Comparison of ENCODE assay signal across 12 cellular contexts in the genomic region with DNA sequence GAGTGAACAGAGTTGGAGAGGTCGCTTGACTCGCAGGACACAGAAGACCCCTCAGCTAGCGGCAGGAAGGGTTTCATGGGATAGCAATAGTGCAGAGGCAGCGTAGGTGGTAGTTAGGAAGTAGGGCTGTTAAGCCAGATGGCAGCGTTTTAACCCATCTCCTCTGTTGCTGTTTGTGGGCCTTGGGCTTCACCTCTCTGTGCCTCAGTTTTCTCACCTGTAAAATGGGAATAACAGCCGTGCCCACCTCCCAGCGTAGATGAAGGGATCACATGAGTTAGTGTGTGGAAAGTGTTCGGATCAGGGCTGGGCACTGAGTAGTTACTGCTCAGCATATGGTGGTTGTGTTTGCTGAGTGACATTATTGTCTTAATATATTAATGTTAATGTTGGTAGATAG. TPM values are rescaled to one million over a fixed set of nuclear protein-coding genes. Genes with fewer than 3 reads are reported as not detected.
DNase-seq lines count a peak whose midpoint lies in the region; ATAC-seq and TF ChIP-seq lines count a peak whose summit lies in the region.
"Had no signal": no experiment of that assay in that cellular context is flagged by ENCODE, and none has a peak within 500 bp of the region (broad histone marks: within the 10 kb centered on the region; RNA-seq: fewer than 3 reads in every experiment).

No MANE protein-coding gene starts in this region.

- TF ChIP-seq CTCF in CD8-positive, alpha-beta T cell (IDR thresholded peaks at IDR 0.05) = no peak
- TF ChIP-seq CTCF in HFFc6 (IDR thresholded peaks at IDR 0.05) (no peak), neural cell (IDR thresholded peaks at IDR 0.05; ENCODE audit: poor library complexity, severe bottlenecking) (no peak)

- DNase-seq in CD8-positive, alpha-beta T cell = no peak
- no peak for DNase-seq in HFFc6
- DNase-seq in central memory CD8-positive, alpha-beta T cell (ENCODE audit: low spot score in 2 of 2) = no peak
- no peak for DNase-seq in NCI-H1105 treated with DMSO at 0.1 percent for 48 hours (lab: John Stamatoyannopoulos, UW)
- no peak for DNase-seq in effector memory CD4-positive, alpha-beta T cell
- no peak for DNase-seq in neuronal stem cell (ENCODE audit: low spot score)
- DNase-seq: amygdala, DMS153, lower lobe of right lung, NCI-H1436, NCI-H69 had no signal

- no peak overlapping the region for H3K23ac ChIP-seq in neuronal stem cell (ENCODE audit: low read depth, low read length, poor library complexity)

- H4K8ac ChIP-seq in neuronal stem cell (ENCODE audit: low read depth, low read length) = no peak overlapping the region

- no peak overlapping the region for H2BK12ac ChIP-seq in neuronal stem cell (ENCODE audit: low read length)

- no peaks in the 10 kb centered on the region for H3K9me3 Mint-ChIP-seq in CD8-positive, alpha-beta T cell
- no peaks in the 10 kb centered on the region for H3K9me3 Mint-ChIP-seq in HFFc6
- H3K9me3 Mint-ChIP-seq in central memory CD8-positive, alpha-beta T cell = no peaks in the 10 kb centered on the region

- H2BK120ac ChIP-seq in neuronal stem cell (ENCODE audit: low read depth, low read length) = no peak overlapping the region

- H3K27me3 ChIP-seq in CD8-positive, alpha-beta T cell (ENCODE audit: insufficient read depth, low read length) = no peaks in the 10 kb centered on the region
- H3K27me3 ChIP-seq in neural cell (ENCODE audit: insufficient read depth, low read depth, low read length) = no peaks in the 10 kb centered on the region
- no peaks in the 10 kb centered on the region for H3K27me3 ChIP-seq in effector memory CD4-positive, alpha-beta T cell (replicated peaks; ENCODE audit: control insufficient read depth, insufficient read depth, low read length, poor library complexity, severe bottlenecking)
- H3K27me3 ChIP-seq in neuronal stem cell (ENCODE audit: control insufficient read depth in 3 of 3, insufficient read depth in 3 of 3, low read depth in 1 of 3, low read length in 3 of 3) = no peaks in the 10 kb centered on the region

- peaks cover 31% of the 10 kb centered on the region for H3K4me1 Mint-ChIP-seq in CD8-positive, alpha-beta T cell (ENCODE audit: low read depth)
- H3K4me1 Mint-ChIP-seq in HFFc6 (ENCODE audit: low read depth) = peaks cover 19% of the 10 kb centered on the region
- H3K4me1 Mint-ChIP-seq in central memory CD8-positive, alpha-beta T cell = peaks cover 22% of the 10 kb centered on the region

- no peak for TF ChIP-seq RAD21 in neural cell (conservative IDR thresholded peaks at IDR 0.05)

- H4K20me1 ChIP-seq in neural cell (ENCODE audit: insufficient read depth) = no peaks in the 10 kb centered on the region

- no peaks in the 10 kb centered on the region for H3F3A ChIP-seq in neural cell (ENCODE audit: insufficient read depth, low read length, poor library complexity, severe bottlenecking)

- no CpG with 5 or more reads among the region's 8 CpGs for WGBS in neuronal stem cell (ENCODE audit: extremely low coverage in 2 of 2, insufficient read length in 2 of 2, insufficient replicate concordance in 1 of 2), 2 donors

- peaks cover 15% of the 10 kb centered on the region for H3K4me1 ChIP-seq in CD8-positive, alpha-beta T cell (ENCODE audit: insufficient read depth, low read length)
- no peaks in the 10 kb centered on the region for H3K4me1 ChIP-seq in effector memory CD4-positive, alpha-beta T cell (ENCODE audit: control insufficient read depth, insufficient read depth, low read length, poor library complexity, severe bottlenecking)
- H3K4me1 ChIP-seq in neuronal stem cell (ENCODE audit: control insufficient read depth in 2 of 2, insufficient read depth in 1 of 2, low read depth in 1 of 2, low read length in 2 of 2) = peaks cover 0 to 5% of the 10 kb centered on the region in 2 donors

- no peaks in the 10 kb centered on the region for H3K9me3 ChIP-seq in CD8-positive, alpha-beta T cell (ENCODE audit: low read length)
- no peaks in the 10 kb centered on the region for H3K9me3 ChIP-seq in neural cell (ENCODE audit: low read length)
- H3K9me3 ChIP-seq in effector memory CD4-positive, alpha-beta T cell (ENCODE audit: control insufficient read depth, low read length) = no peaks in the 10 kb centered on the region
- H3K9me3 ChIP-seq in neuronal stem cell (replicated peaks in 1 of 2; ENCODE audit: control insufficient read depth in 2 of 2, insufficient read depth in 1 of 2, low read depth in 1 of 2, low read length in 2 of 2) = peaks cover 2 to 61% of the 10 kb centered on the region in 2 donors
- H3K9me3 ChIP-seq: lower lobe of right lung had no signal

- no peak overlapping the region for H3K4me3 ChIP-seq in CD8-positive, alpha-beta T cell (ENCODE audit: low read depth, low read length)
- peak overlapping the region; percentile 50 for H3K4me3 ChIP-seq in neural cell (ENCODE audit: low read length)
- no peak overlapping the region for H3K4me3 ChIP-seq in effector memory CD4-positive, alpha-beta T cell (ENCODE audit: insufficient read depth, low read depth, low read length, poor library complexity, severe bottlenecking)
- H3K4me3 ChIP-seq in neuronal stem cell (ENCODE audit: low read length in 2 of 2) = peak overlapping the region in 1 of 2 donors; percentile 29

- H3K4ac ChIP-seq in neuronal stem cell (ENCODE audit: low read length) = no peak overlapping the region

- no peak overlapping the region for H3K14ac ChIP-seq in neuronal stem cell (ENCODE audit: low read length)

- no peak overlapping the region for H2BK15ac ChIP-seq in neuronal stem cell (ENCODE audit: low read length)

- H3K9ac ChIP-seq in neural cell (ENCODE audit: low read length) (no peak overlapping the region), neuronal stem cell (ENCODE audit: low read depth, low read length, poor library complexity) (no peak overlapping the region)

- H3K36me3 ChIP-seq in CD8-positive, alpha-beta T cell (ENCODE audit: insufficient read depth, low read length) = no peaks in the 10 kb centered on the region
- H3K36me3 ChIP-seq in neural cell (ENCODE audit: insufficient read depth, low read length) (no peaks in the 10 kb centered on the region), neuronal stem cell (replicated peaks in 1 of 2; ENCODE audit: control insufficient read depth in 2 of 2, insufficient read depth in 2 of 2, low read length in 2 of 2) (peaks cover 6 to 53% of the 10 kb centered on the region in 2 donors)
- peaks cover 9% of the 10 kb centered on the region for H3K36me3 ChIP-seq in effector memory CD4-positive, alpha-beta T cell (ENCODE audit: control insufficient read depth, insufficient read depth, low read length)

- H3K18ac ChIP-seq in neuronal stem cell (ENCODE audit: low read length) = no peak overlapping the region

- H3K27me3 Mint-ChIP-seq in CD8-positive, alpha-beta T cell (ENCODE audit: low read depth) = no peaks in the 10 kb centered on the region
- H3K27me3 Mint-ChIP-seq in HFFc6 (ENCODE audit: insufficient read depth) = no peaks in the 10 kb centered on the region
- no peaks in the 10 kb centered on the region for H3K27me3 Mint-ChIP-seq in central memory CD8-positive, alpha-beta T cell

- H3K9me2 ChIP-seq in neural cell (ENCODE audit: insufficient read depth, low read length) = no peaks in the 10 kb centered on the region

- H2BK5ac ChIP-seq in neuronal stem cell (ENCODE audit: low read length) = no peak overlapping the region

- H3K4me2 ChIP-seq in neural cell (ENCODE audit: low read length) (no peak overlapping the region), neuronal stem cell (ENCODE audit: insufficient read depth, low read length, poor library complexity, severe bottlenecking) (no peak overlapping the region)

- peaks cover 2% of the 10 kb centered on the region for H3K79me1 ChIP-seq in neuronal stem cell (ENCODE audit: low read depth, low read length)

- POLR2A ChIA-PET in CD8-positive, alpha-beta T cell (lab: Charles Lee) = no interaction called here

- peaks cover 43% of the 10 kb centered on the region for H3K36me3 Mint-ChIP-seq in CD8-positive, alpha-beta T cell
- peaks cover 39% of the 10 kb centered on the region for H3K36me3 Mint-ChIP-seq in HFFc6 (ENCODE audit: low read depth)
- H3K36me3 Mint-ChIP-seq in central memory CD8-positive, alpha-beta T cell (ENCODE audit: insufficient read depth) = peaks cover 20% of the 10 kb centered on the region

- CTCF ChIA-PET in CD8-positive, alpha-beta T cell (lab: Charles Lee) = no interaction called here

- H3K79me2 ChIP-seq in neural cell (replicated peaks; ENCODE audit: insufficient read depth, low read length) = no peaks in the 10 kb centered on the region

- intact Hi-C loops in CD8-positive, alpha-beta T cell (cut with DNase I, micrococcal nuclease) = no loop called here

- TF ChIP-seq EP300 in neural cell (conservative IDR thresholded peaks at IDR 0.05; ENCODE audit: poor library complexity, severe bottlenecking) = no peak

- H2AFZ ChIP-seq in neural cell (ENCODE audit: low read depth, low read length) (no peak overlapping the region), neuronal stem cell (ENCODE audit: low read length) (no peak overlapping the region)

- H3K27ac ChIP-seq in CD8-positive, alpha-beta T cell (ENCODE audit: low read depth, low read length) = no peak overlapping the region
- H3K27ac ChIP-seq in neural cell (ENCODE audit: low read length) (no peak overlapping the region), neuronal stem cell (replicated peaks; ENCODE audit: low read length) (no peak overlapping the region)
- H3K27ac ChIP-seq in effector memory CD4-positive, alpha-beta T cell (ENCODE audit: insufficient read depth, low read length, poor library complexity, severe bottlenecking) = no peak overlapping the region
- H3K27ac ChIP-seq: lower lobe of right lung had no signal

- no peak overlapping the region for H4K91ac ChIP-seq in neuronal stem cell (ENCODE audit: low read depth, low read length, poor library complexity)

- no peak overlapping the region for H2AK5ac ChIP-seq in neuronal stem cell (ENCODE audit: low read depth, low read length)

- no peak for ATAC-seq in CD8-positive, alpha-beta T cell
- no peak for ATAC-seq in central memory CD8-positive, alpha-beta T cell (replicated peaks; ENCODE audit: extremely low read depth, poor library complexity, severe bottlenecking)
- ATAC-seq: lower lobe of right lung had no signal

- H3K27ac Mint-ChIP-seq in CD8-positive, alpha-beta T cell = peak overlapping the region; percentile 66
- peak overlapping the region; percentile 23 for H3K27ac Mint-ChIP-seq in HFFc6
- H3K27ac Mint-ChIP-seq in central memory CD8-positive, alpha-beta T cell (ENCODE audit: low read depth) = peak overlapping the region; percentile 5

- peak overlapping the region; percentile 76 for H3K4me3 Mint-ChIP-seq in CD8-positive, alpha-beta T cell
- peak overlapping the region; percentile 78 for H3K4me3 Mint-ChIP-seq in HFFc6
- peak overlapping the region; percentile 69 for H3K4me3 Mint-ChIP-seq in central memory CD8-positive, alpha-beta T cell

RNA-seq across cellular contexts. Expression of gene ZNF354B, which starts 1.9 kb away (rescaled TPM):
- total RNA-seq in CD8-positive, alpha-beta T cell = 1 to 10 TPM; 4.6 to 6.1 TPM
- 1 to 10 TPM; 5.5 to 6.7 (median 6.1) TPM for total RNA-seq in HFFc6 (2021; fragmentation: NEBNext Ultra II Directional; extraction: Animal tissue kit (Norgen Biotek cat#: 25700))
- polyA plus RNA-seq in neural cell = 30.0 and 35.1 TPM in 2 replicates
- polyA minus RNA-seq in neural cell = 34.3 and 37.7 TPM in 2 replicates
- polyA plus RNA-seq in neuronal stem cell (2013, experiment 1 of 2) = 11.4 TPM
- 11.0 TPM for polyA plus RNA-seq in neuronal stem cell (2013, experiment 2 of 2)

RNA-seq across cellular contexts. Expression of gene ZFP2, which starts 34.1 kb away (rescaled TPM):
- total RNA-seq in CD8-positive, alpha-beta T cell = under 1 TPM; 0.36 to 0.43 TPM
- under 1 TPM in 3 of 6 experiments, not detected in 3; 0.11 to 0.14 (median 0.14) TPM for total RNA-seq in HFFc6 (2021; fragmentation: NEBNext Ultra II Directional; extraction: Animal tissue kit (Norgen Biotek cat#: 25700))
- 7.6 and 14.5 TPM in 2 replicates for polyA plus RNA-seq in neural cell
- 9.5 and 10.9 TPM in 2 replicates for polyA minus RNA-seq in neural cell
- polyA plus RNA-seq in neuronal stem cell (2013, experiment 1 of 2) = 3.5 TPM
- 3.6 TPM for polyA plus RNA-seq in neuronal stem cell (2013, experiment 2 of 2)

Comparison
In these comparisons a context has a peak if more than half of its experiments do, and no peak if none do; other contexts are left out.
1. H3K27ac Mint-ChIP-seq: peak in every context shown above with its lines; median percentile 66 in CD8-positive, alpha-beta T cell; 23 in HFFc6; 5 in central memory CD8-positive, alpha-beta T cell.